20 cellular contexts compared by ENCODE assay signal in the genomic region with DNA sequence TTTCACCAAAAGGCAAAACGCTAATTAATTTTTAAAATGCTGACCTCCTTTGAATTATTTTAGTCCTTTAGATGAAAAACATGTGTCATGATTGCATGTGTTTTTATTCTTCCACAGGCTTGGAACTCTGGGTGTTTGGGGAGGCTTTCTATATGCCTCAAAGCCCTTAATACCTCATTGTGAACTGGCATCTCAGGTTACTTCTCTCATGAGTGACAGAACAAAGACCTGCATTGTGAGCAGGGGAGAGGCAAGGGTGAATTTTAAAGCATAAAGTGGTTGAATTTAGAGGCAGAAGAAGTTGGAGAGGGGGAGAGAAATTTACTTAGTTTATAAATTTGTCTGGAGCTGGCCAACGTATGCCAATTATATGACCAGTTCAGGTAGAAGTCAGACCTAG.
"Had no signal": no experiment of that assay in that cellular context is flagged by ENCODE, and none has a peak within 500 bp of the region (broad histone marks: within the 10 kb centered on the region; RNA-seq: fewer than 3 reads in every experiment).

No MANE protein-coding gene starts in this region.

- H3K4me3 ChIP-seq: body of pancreas, lower lobe of right lung, tibial nerve, vagina had no signal

- H3K27me3 Mint-ChIP-seq: activated CD4-positive, alpha-beta memory T cell treated with anti-CD3 and anti-CD28 coated beads, Interleukin-2, amount 10 ng/mL, durations not matched to agents 7 days and 5 days; activated CD4-positive, alpha-beta T cell treated with anti-CD3 and anti-CD28 coated beads for 36 hours had no signal

- ATAC-seq: activated CD4-positive, alpha-beta T cell treated with anti-CD3 and anti-CD28 coated beads for 36 hours; activated naive CD4-positive, alpha-beta T cell treated with anti-CD3 and anti-CD28 coated beads, Interleukin-2, amount 50 U/mL, for 72 hours; body of pancreas; esophagus mucosa; lower lobe of right lung had no signal

- H3K27ac Mint-ChIP-seq: activated CD4-positive, alpha-beta memory T cell treated with anti-CD3 and anti-CD28 coated beads, Interleukin-2, amount 10 ng/mL, durations not matched to agents 7 days and 5 days; activated CD4-positive, alpha-beta T cell treated with anti-CD3 and anti-CD28 coated beads for 36 hours; activated naive CD4-positive, alpha-beta T cell treated with anti-CD3 and anti-CD28 coated beads, Interleukin-2, amount 50 U/mL, for 72 hours; activated T-cell treated with anti-CD3 and anti-CD28 coated beads, Interleukin-2, amount 50 U/mL, for 24 hours had no signal

- H3K9me3 Mint-ChIP-seq: activated CD4-positive, alpha-beta memory T cell treated with anti-CD3 and anti-CD28 coated beads, Interleukin-2, amount 10 ng/mL, durations not matched to agents 7 days and 5 days; activated naive CD4-positive, alpha-beta T cell treated with anti-CD3 and anti-CD28 coated beads, Interleukin-2, amount 50 U/mL, for 72 hours had no signal

- H3K27me3 ChIP-seq: body of pancreas, tibial nerve, vagina had no signal

- H3K9me3 ChIP-seq: body of pancreas, lower lobe of right lung, vagina had no signal

- H3K4me3 Mint-ChIP-seq: activated CD4-positive, alpha-beta memory T cell treated with anti-CD3 and anti-CD28 coated beads, Interleukin-2, amount 10 ng/mL, durations not matched to agents 7 days and 5 days; activated CD4-positive, alpha-beta T cell treated with anti-CD3 and anti-CD28 coated beads for 36 hours; activated T-cell treated with anti-CD3 and anti-CD28 coated beads, Interleukin-2, amount 50 U/mL, for 24 hours had no signal

- H3K36me3 ChIP-seq: lower lobe of right lung, tibial nerve, vagina, WERI-Rb-1 had no signal

- H3K36me3 Mint-ChIP-seq: activated naive CD4-positive, alpha-beta T cell treated with anti-CD3 and anti-CD28 coated beads, Interleukin-2, amount 50 U/mL, for 72 hours had no signal

- H3K27ac ChIP-seq: body of pancreas, lower lobe of right lung, tibial nerve, vagina, WERI-Rb-1 had no signal

- H3K4me1 Mint-ChIP-seq: activated CD4-positive, alpha-beta memory T cell treated with anti-CD3 and anti-CD28 coated beads, Interleukin-2, amount 10 ng/mL, durations not matched to agents 7 days and 5 days; activated CD4-positive, alpha-beta T cell treated with anti-CD3 and anti-CD28 coated beads for 36 hours had no signal

- H3K4me1 ChIP-seq: lower lobe of right lung, tibial nerve, vagina had no signal

- DNase-seq: activated CD4-positive, alpha-beta memory T cell treated with anti-CD3 and anti-CD28 coated beads, Interleukin-2, amount 10 ng/mL, durations not matched to agents 7 days and 5 days; activated CD4-positive, alpha-beta T cell treated with anti-CD3 and anti-CD28 coated beads for 36 hours; activated gamma-delta T cell; activated T-cell treated with anti-CD3 and anti-CD28 coated beads, Interleukin-2, amount 50 U/mL, for 24 hours; amniotic stem cell; body of pancreas; caudate nucleus; kidney glomerular epithelial cell; lower lobe of right lung; midbrain; retina; stimulated activated CD4-positive, alpha-beta T cell treated with anti-CD3 and anti-CD28 coated beads, Interleukin-15, amount 100 ng/mL, for 24 hours; stimulated activated CD4-positive, alpha-beta T cell treated with anti-CD3 and anti-CD28 coated beads, Interleukin-4, amount 100 ng/mL, for 1 hour; stimulated activated naive CD4-positive, alpha-beta T cell; substantia nigra; WERI-Rb-1 had no signal
